ENCODE assay signal across 11 cellular contexts in the genomic region with DNA sequence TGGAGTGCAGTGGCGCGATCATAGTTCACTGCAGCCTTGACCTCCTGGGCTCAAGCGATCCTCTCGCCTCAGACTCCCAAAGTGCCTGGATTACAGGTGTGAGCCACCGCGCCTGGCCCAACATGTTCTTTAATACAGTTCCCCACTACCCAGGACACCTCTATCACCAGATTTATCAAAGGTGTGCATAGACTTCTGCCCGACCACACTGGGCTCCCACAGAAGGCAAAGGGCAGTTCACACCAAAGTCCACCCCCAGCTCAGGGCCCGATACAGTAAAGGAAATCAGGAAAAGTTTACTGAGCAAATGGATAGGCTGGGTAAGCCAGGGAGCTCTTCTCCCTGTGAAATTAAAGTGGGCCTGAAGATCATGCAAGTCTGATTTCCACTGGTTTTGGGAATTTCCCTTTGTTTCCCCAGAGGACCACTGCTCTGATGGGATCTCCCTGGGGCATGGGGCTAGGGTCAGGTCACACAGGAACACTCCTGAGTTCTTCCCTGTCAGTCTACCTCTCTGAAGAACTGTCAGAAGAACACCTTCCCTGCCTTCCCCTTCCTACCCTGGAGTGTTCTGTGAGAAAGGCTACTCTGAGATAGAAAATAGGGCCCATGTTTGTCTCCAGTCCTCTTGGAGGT. TPM values are rescaled to one million over a fixed set of nuclear protein-coding genes. Genes with fewer than 3 reads are reported as not detected.
DNase-seq lines count a peak whose midpoint lies in the region; ATAC-seq and TF ChIP-seq lines count a peak whose summit lies in the region.
"Had no signal": no experiment of that assay in that cellular context is flagged by ENCODE, and none has a peak within 500 bp of the region (broad histone marks: within the 10 kb centered on the region; RNA-seq: fewer than 3 reads in every experiment).

No MANE protein-coding gene starts in this region.

- H2AK5ac ChIP-seq in trophoblast cell (ENCODE audit: low read length), result no peak overlapping the region

- H3K4me2 ChIP-seq in OCI-LY7 (ENCODE audit: low read length) (peak overlapping the region; percentile 88), trophoblast cell (ENCODE audit: low read length) (no peak overlapping the region)

- peaks cover 0 to 5% (median 0%) of the 10 kb centered on the region in 8 donors for H3K9me3 Mint-ChIP-seq in CD4-positive, alpha-beta memory T cell

- no peak overlapping the region for H2BK120ac ChIP-seq in trophoblast cell (ENCODE audit: insufficient read depth, low read length, poor library complexity)

- no peaks in the 10 kb centered on the region for H3K9me2 ChIP-seq in OCI-LY7 (ENCODE audit: insufficient read depth, low read length)

- H3K27me3 Mint-ChIP-seq in CD4-positive, alpha-beta memory T cell, result no peaks in the 10 kb centered on the region

- H3K18ac ChIP-seq in trophoblast cell (ENCODE audit: low read length), result no peak overlapping the region

- H3K27ac Mint-ChIP-seq in CD4-positive, alpha-beta memory T cell, result peak overlapping the region; percentile 92 to 99 (median 96)

- TF ChIP-seq CTCF in OCI-LY7 (conservative IDR thresholded peaks at IDR 0.05; ENCODE audit: low read length) (no peak), lower lobe of right lung (IDR thresholded peaks at IDR 0.05) (no peak)

- H3K14ac ChIP-seq in trophoblast cell (ENCODE audit: low read length), result no peak overlapping the region

- peaks cover 56 to 83% (median 73%) of the 10 kb centered on the region in 4 donors for H3K4me1 Mint-ChIP-seq in CD4-positive, alpha-beta memory T cell

- H3K9me3 ChIP-seq in CD4-positive, alpha-beta memory T cell (ENCODE audit: control insufficient read depth in 1 of 2, low read length in 2 of 2), result no peaks in the 10 kb centered on the region
- H3K9me3 ChIP-seq in OCI-LY7 (ENCODE audit: low read length) (no peaks in the 10 kb centered on the region), lower lobe of right lung (no peaks in the 10 kb centered on the region), trophoblast cell (ENCODE audit: insufficient read depth, low read depth, low read length) (no peaks in the 10 kb centered on the region)

- H2AFZ ChIP-seq in OCI-LY7 (ENCODE audit: low read length) (no peak overlapping the region), trophoblast cell (ENCODE audit: insufficient read depth, low read length, poor library complexity) (no peak overlapping the region)

- CTCF ChIA-PET in CD4-positive, alpha-beta memory T cell (lab: Charles Lee; ENCODE audit: partially characterized antibody), result interaction anchor here (0.9 to 4.2 kb wide), 12 partner anchors 10 to 288 kb away, joined by 3 to 23 read pairs (median 10); partner anchors contain the start of genes PIM2, PQBP1 and TIMM17B
- CTCF ChIA-PET in OCI-LY7 (lab: Charles Lee; ENCODE audit: unreplicated experiment), result no interaction called here

- no peaks in the 10 kb centered on the region for H3K79me1 ChIP-seq in trophoblast cell (ENCODE audit: low read length)

- no peak overlapping the region for H3K4ac ChIP-seq in trophoblast cell (ENCODE audit: low read depth, low read length)

- no peak overlapping the region for H2BK12ac ChIP-seq in trophoblast cell (ENCODE audit: low read length)

- ATAC-seq in GM21619 (IDR thresholded peaks at IDR 0.05; ENCODE audit: unreplicated experiment), result peak; percentile 0
- peak in 1 of 2 donors; percentile 30 for ATAC-seq in lower lobe of right lung
- no peak for ATAC-seq in GM21717 (IDR thresholded peaks at IDR 0.05; ENCODE audit: unreplicated experiment)

- H4K12ac ChIP-seq in trophoblast cell (ENCODE audit: low read depth, low read length), result no peak overlapping the region

- no peak overlapping the region for H2BK5ac ChIP-seq in trophoblast cell (ENCODE audit: low read depth, low read length, poor library complexity)

- no peak overlapping the region for H3K9ac ChIP-seq in trophoblast cell (ENCODE audit: low read length)

- H3K27ac ChIP-seq in CD4-positive, alpha-beta memory T cell (ENCODE audit: low read depth, low read length), result peak overlapping the region; percentile 94
- H3K27ac ChIP-seq in OCI-LY7 (ENCODE audit: low read depth, low read length, poor library complexity, severe bottlenecking) (peak overlapping the region; percentile 100), lower lobe of right lung (peak overlapping the region; percentile 78), trophoblast cell (ENCODE audit: low read depth, low read length) (no peak overlapping the region)
- H3K27ac ChIP-seq: epithelial cell of prostate had no signal

- H4K91ac ChIP-seq in trophoblast cell (ENCODE audit: low read depth, low read length), result no peak overlapping the region

- H3K27me3 ChIP-seq in CD4-positive, alpha-beta memory T cell (ENCODE audit: insufficient read depth, low read length), result no peaks in the 10 kb centered on the region
- H3K27me3 ChIP-seq in lower lobe of right lung (ENCODE audit: low read depth) (no peaks in the 10 kb centered on the region), trophoblast cell (ENCODE audit: insufficient read depth, low read length) (no peaks in the 10 kb centered on the region)

- peaks cover 85% of the 10 kb centered on the region for H3K4me1 ChIP-seq in CD4-positive, alpha-beta memory T cell (ENCODE audit: insufficient read depth, low read length)
- H3K4me1 ChIP-seq in OCI-LY7 (ENCODE audit: insufficient read depth, low read length, poor library complexity, severe bottlenecking) (peaks cover 82% of the 10 kb centered on the region), lower lobe of right lung (peaks cover 34% of the 10 kb centered on the region), trophoblast cell (ENCODE audit: control insufficient read depth in 1 of 2, insufficient read depth in 2 of 2, low read length in 2 of 2) (peaks cover 0 to 2% of the 10 kb centered on the region in 2 experiments)

- intact Hi-C loops in CD4-positive, alpha-beta memory T cell (cut with micrococcal nuclease), result loop anchor here (1.0 to 2.0 kb wide), 4 partner anchors 9 to 305 kb away; partner anchors contain the start of gene PIM2
- intact Hi-C loops in OCI-LY7 (cut with micrococcal nuclease; ENCODE audit: unreplicated experiment), result loop anchor here (1.0 to 5.0 kb wide), 3 partner anchors 19 to 259 kb away; partner anchors contain the start of genes PQBP1 and TIMM17B
- intact Hi-C loops in lower lobe of right lung (cut with DNase I), result no loop called here

- H4K8ac ChIP-seq in trophoblast cell (ENCODE audit: low read depth, low read length), result no peak overlapping the region

- peak overlapping the region; percentile 73 to 87 (median 83) for H3K4me3 Mint-ChIP-seq in CD4-positive, alpha-beta memory T cell

- no peak overlapping the region for H3K23ac ChIP-seq in trophoblast cell (ENCODE audit: low read length)

- H3K36me3 ChIP-seq in CD4-positive, alpha-beta memory T cell (ENCODE audit: insufficient read depth, low read length), result peaks cover 5% of the 10 kb centered on the region
- H3K36me3 ChIP-seq in OCI-LY7 (ENCODE audit: insufficient read depth, low read length) (peaks cover 62% of the 10 kb centered on the region), lower lobe of right lung (peaks cover 38% of the 10 kb centered on the region), trophoblast cell (ENCODE audit: control insufficient read depth in 1 of 2, insufficient read depth in 2 of 2, low read length in 2 of 2) (peaks cover 33 to 47% of the 10 kb centered on the region in 2 experiments)

- no TSS peak for BruUV-seq in OCI-LY7 (replicated peaks; lab: Mats Ljungman, UMichigan)

- no peaks in the 10 kb centered on the region for H4K20me1 ChIP-seq in OCI-LY7 (ENCODE audit: insufficient read depth, low read length)

- peak overlapping the region in 1 of 2 donors; percentile 58 for H3K4me3 ChIP-seq in CD4-positive, alpha-beta memory T cell (ENCODE audit: low read length in 2 of 2)
- H3K4me3 ChIP-seq in OCI-LY7 (ENCODE audit: low read depth, low read length, poor library complexity, severe bottlenecking), result peak overlapping the region; percentile 60
- no peak overlapping the region for H3K4me3 ChIP-seq in lower lobe of right lung
- no peak overlapping the region for H3K4me3 ChIP-seq in trophoblast cell (ENCODE audit: low read depth, low read length)

- DNase-seq in CD4-positive, alpha-beta memory T cell, result no peak
- DNase-seq in OCI-LY7 (ENCODE audit: low spot score) (no peak), lower lobe of right lung (no peak), trophoblast cell (no peak), NCI-H748 (lab: John Stamatoyannopoulos, UW; ENCODE audit: unreplicated experiment) (no peak)
- no peak for DNase-seq in effector CD8-positive, alpha-beta T cell (lab: John Stamatoyannopoulos, UW)
- DNase-seq: Calu3, NCI-H345 had no signal

- peaks cover 20 to 44% of the 10 kb centered on the region in 2 donors for H3K36me3 Mint-ChIP-seq in CD4-positive, alpha-beta memory T cell

- POLR2A ChIA-PET in CD4-positive, alpha-beta memory T cell (lab: Charles Lee; ENCODE audit: partially characterized antibody), result interaction anchor here (0.9 to 11.3 kb wide), 17 partner anchors 9 to 253 kb away, joined by 3 to 235 read pairs (median 10); partner anchors contain the start of genes GRIPAP1, KCND1, OTUD5 and PIM2
- POLR2A ChIA-PET in OCI-LY7 (lab: Charles Lee), result interaction anchor here (1.0 to 1.7 kb wide), 3 partner anchors 22 to 38 kb away, joined by 3 to 5 read pairs (median 3); no protein-coding TSS in a partner anchor

- H3K79me2 ChIP-seq in OCI-LY7 (ENCODE audit: insufficient read depth, low read depth, low read length), result peaks cover 35% of the 10 kb centered on the region; the same call in 1 of the 2 replicates
- no peaks in the 10 kb centered on the region for H3K79me2 ChIP-seq in trophoblast cell (ENCODE audit: control insufficient read depth, insufficient read depth, low read length, poor library complexity)

- WGBS in trophoblast cell (ENCODE audit: extremely low coverage, insufficient coverage, insufficient read length), result no CpG with 5 or more reads among the region's 8 CpGs

RNA-seq across cellular contexts. Expression of gene PIM2, which starts 17.7 kb away (rescaled TPM):
- 100 to 1,000 TPM; 117 to 118 TPM for total RNA-seq in CD4-positive, alpha-beta memory T cell
- polyA plus RNA-seq in CD4-positive, alpha-beta memory T cell, result 100 to 1,000 TPM; 396 to 489 TPM
- 41.7 and 60.3 TPM in 2 replicates for total RNA-seq in OCI-LY7 (2014; rRNA removed; shearing (Covaris generic))
- 146 and 148 TPM in 2 replicates for total RNA-seq in OCI-LY7 (2022)
- 20.6 TPM for total RNA-seq in lower lobe of right lung
- 5.0 and 5.4 TPM in 2 replicates for polyA plus RNA-seq in trophoblast cell (2013)

RNA-seq across cellular contexts. Expression of gene OTUD5, which starts 20.9 kb away (rescaled TPM):
- 10 to 100 TPM; 92.0 to 94.5 TPM for total RNA-seq in CD4-positive, alpha-beta memory T cell
- 10 to 100 TPM; 16.5 to 45.6 TPM for polyA plus RNA-seq in CD4-positive, alpha-beta memory T cell
- total RNA-seq in OCI-LY7 (2014; rRNA removed; shearing (Covaris generic)), result 33.3 and 38.5 TPM in 2 replicates
- total RNA-seq in OCI-LY7 (2022), result 51.7 and 55.7 TPM in 2 replicates
- 45.8 TPM for total RNA-seq in lower lobe of right lung
- polyA plus RNA-seq in trophoblast cell (2013), result 56.7 and 57.3 TPM in 2 replicates

RNA-seq across cellular contexts. Expression of gene SLC35A2, which starts 25.1 kb away (rescaled TPM):
- total RNA-seq in CD4-positive, alpha-beta memory T cell, result 10 to 100 TPM; 13.8 to 15.8 TPM
- polyA plus RNA-seq in CD4-positive, alpha-beta memory T cell, result 10 to 100 TPM; 11.8 to 14.4 TPM
- total RNA-seq in OCI-LY7 (2014; rRNA removed; shearing (Covaris generic)), result 7.1 and 9.9 TPM in 2 replicates
- total RNA-seq in OCI-LY7 (2022), result 18.4 and 22.2 TPM in 2 replicates
- total RNA-seq in lower lobe of right lung, result 21.3 TPM
- polyA plus RNA-seq in trophoblast cell (2013), result 29.7 and 29.9 TPM in 2 replicates

RNA-seq across cellular contexts. Expression of gene KCND1, which starts 35.1 kb away (rescaled TPM):
- total RNA-seq in CD4-positive, alpha-beta memory T cell, result 1 to 10 TPM; 1.8 to 1.9 TPM
- polyA plus RNA-seq in CD4-positive, alpha-beta memory T cell, result 1 to 10 TPM in 1 of 2 donors, not detected in 1; 1.0 TPM
- 4.0 and 7.6 TPM in 2 replicates for total RNA-seq in OCI-LY7 (2014; rRNA removed; shearing (Covaris generic))
- total RNA-seq in OCI-LY7 (2022), result 8.8 and 13.6 TPM in 2 replicates
- 1.8 TPM for total RNA-seq in lower lobe of right lung
- 1.5 and 1.9 TPM in 2 replicates for polyA plus RNA-seq in trophoblast cell (2013)

RNA-seq across cellular contexts. Expression of gene PQBP1, which starts 38.8 kb away (rescaled TPM):
- 10 to 100 TPM; 59.6 to 64.4 TPM for total RNA-seq in CD4-positive, alpha-beta memory T cell
- 10 to 100 TPM; 80.0 to 94.1 TPM for polyA plus RNA-seq in CD4-positive, alpha-beta memory T cell
- total RNA-seq in OCI-LY7 (2014; rRNA removed; shearing (Covaris generic)), result 72.7 and 90.5 TPM in 2 replicates
- total RNA-seq in OCI-LY7 (2022) (79.6 and 93.0 TPM in 2 replicates), lower lobe of right lung (55.0 TPM)
- polyA plus RNA-seq in trophoblast cell (2013), result 54.2 and 56.5 TPM in 2 replicates
